ENCODE assay signal across 19 cellular contexts in the genomic region with DNA sequence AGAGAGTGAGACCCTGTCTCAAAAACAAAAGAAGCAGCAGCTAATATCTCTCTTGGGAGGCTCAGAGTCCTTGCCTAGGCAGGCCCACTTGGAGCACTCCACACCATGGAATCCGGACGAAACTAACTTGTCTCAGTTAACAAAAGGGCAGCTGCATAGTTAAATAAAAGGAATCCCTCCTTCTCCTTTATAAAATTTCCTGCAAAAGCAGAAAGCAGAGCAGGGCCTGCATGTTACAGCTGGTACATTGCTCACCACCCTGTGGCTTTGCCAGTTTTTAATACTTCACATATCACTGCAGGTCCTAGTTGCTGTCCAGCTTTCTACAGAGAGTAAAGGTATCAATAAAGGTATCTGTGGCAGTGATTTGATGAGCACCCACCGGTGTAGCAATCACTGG.
DNase-seq lines count a peak whose midpoint lies in the region; ATAC-seq and TF ChIP-seq lines count a peak whose summit lies in the region.
"Had no signal": no experiment of that assay in that cellular context is flagged by ENCODE, and none has a peak within 500 bp of the region (broad histone marks: within the 10 kb centered on the region; RNA-seq: fewer than 3 reads in every experiment).

No MANE protein-coding gene starts in this region.

- H3K4me1 ChIP-seq in rectal smooth muscle tissue (ENCODE audit: control insufficient read depth, insufficient read depth, low read length) (peaks cover 50% of the 10 kb centered on the region), colonic mucosa (no peaks in the 10 kb centered on the region)

- intact Hi-C loops in colonic mucosa (cut with DNase I): no loop called here

- H3K9ac ChIP-seq in rectal smooth muscle tissue (ENCODE audit: low read length) (no peak overlapping the region), colonic mucosa (ENCODE audit: low read depth in 2 of 2, low read length in 2 of 2) (no peak overlapping the region)

- H3K27me3 ChIP-seq in rectal smooth muscle tissue (ENCODE audit: control insufficient read depth, insufficient read depth, low read length) (no peaks in the 10 kb centered on the region), colonic mucosa (no peaks in the 10 kb centered on the region)

- H3K27ac ChIP-seq in epithelial cell of prostate (peak overlapping the region; percentile 92), rectal smooth muscle tissue (ENCODE audit: low read depth, low read length) (peak overlapping the region; percentile 77), colonic mucosa (no peak overlapping the region)
- H3K27ac ChIP-seq: C4-2B had no signal

- no peaks in the 10 kb centered on the region for H3K9me3 ChIP-seq in colonic mucosa

- DNase-seq in NCI-H187 treated with DMSO at 0.1 percent for 48 hours (lab: John Stamatoyannopoulos, UW): peak; percentile 31
- DNase-seq in NCI-H69 (lab: John Stamatoyannopoulos, UW): peak; percentile 4
- no peak for DNase-seq in epithelial cell of prostate (ENCODE audit: low read depth, low spot score)
- no peak for DNase-seq in D341Med (ENCODE audit: low spot score)
- no peak for DNase-seq in colonic mucosa
- DNase-seq: activated CD8-positive, alpha-beta T cell treated with anti-CD3 and anti-CD28 coated beads, Interleukin-2, amount 10 ng/mL, durations not matched to agents 7 days and 5 days; activated effector memory CD4-positive, alpha-beta T cell treated with anti-CD3 and anti-CD28 coated beads, Interleukin-2, amount 50 U/mL, for 16 hours; activated T-cell treated with anti-CD3 and anti-CD28 coated beads for 4 hours; effector memory CD8-positive, alpha-beta T cell; glutamatergic neuron; NCI-H1092; NCI-H2029 treated with DMSO at 0.1 percent for 48 hours; NCI-H524 treated with DMSO at 0.1 percent for 48 hours; stimulated activated CD8-positive, alpha-beta memory T cell treated with anti-CD3 and anti-CD28 coated beads, Interleukin-4, amount 100 ng/mL, for 48 hours had no signal

- ATAC-seq in HG02870 (IDR thresholded peaks at IDR 0.05; ENCODE audit: unreplicated experiment): no peak
- ATAC-seq: activated CD8-positive, alpha-beta T cell treated with anti-CD3 and anti-CD28 coated beads, Interleukin-2, amount 10 ng/mL, durations not matched to agents 7 days and 5 days; effector memory CD8-positive, alpha-beta T cell; HCT116 had no signal

- no peak for TF ChIP-seq CTCF in colonic mucosa (IDR thresholded peaks at IDR 0.05)

- H3K36me3 ChIP-seq in rectal smooth muscle tissue (ENCODE audit: control insufficient read depth, insufficient read depth, low read length) (no peaks in the 10 kb centered on the region), colonic mucosa (no peaks in the 10 kb centered on the region)

- H3K4me3 ChIP-seq in rectal smooth muscle tissue (ENCODE audit: low read length) (no peak overlapping the region), colonic mucosa (no peak overlapping the region)
- H3K4me3 ChIP-seq: lung had no signal

Comparison
In these comparisons a context has a peak if more than half of its experiments do, and no peak if none do; other contexts are left out.
1. DNase-seq: peak in NCI-H187 treated with DMSO at 0.1 percent for 48 hours (single experiment) and NCI-H69 (single experiment); none in epithelial cell of prostate (single experiment), D341Med (single experiment) and colonic mucosa (single experiment).